Comparison of ENCODE assay signal across 24 cellular contexts in the genomic region with DNA sequence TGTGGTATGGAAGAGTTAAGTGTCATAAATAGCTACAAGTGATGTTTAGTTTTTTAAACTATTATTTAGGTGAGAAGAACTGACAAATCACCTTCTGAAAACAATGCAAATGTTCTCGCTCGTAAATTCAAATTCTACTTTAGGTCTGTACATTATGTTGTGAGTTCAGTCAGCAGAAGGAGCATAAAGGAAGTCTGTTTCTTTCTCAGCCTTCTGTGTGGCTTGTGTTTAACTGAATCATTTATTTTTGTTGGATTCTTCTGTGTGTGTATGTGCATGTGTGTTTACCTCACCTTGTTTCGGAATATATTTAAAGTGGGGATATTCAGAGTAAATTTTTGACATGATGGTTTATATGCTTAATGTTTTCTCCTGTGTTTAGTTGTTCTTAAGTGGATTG.
"Had no signal": no experiment of that assay in that cellular context is flagged by ENCODE, and none has a peak within 500 bp of the region (broad histone marks: within the 10 kb centered on the region; RNA-seq: fewer than 3 reads in every experiment).

No MANE protein-coding gene starts in this region.

- H3K9me3 ChIP-seq: breast epithelium, esophagus squamous epithelium, ovary, prostate gland, tibial artery, upper lobe of right lung had no signal

- H3K27ac ChIP-seq: breast epithelium, epithelial cell of prostate, esophagus squamous epithelium, ovary, prostate gland, skin epidermis, tibial artery, upper lobe of right lung had no signal

- H3K36me3 ChIP-seq: breast epithelium, ovary, prostate gland, tibial artery, upper lobe of right lung had no signal

- DNase-seq: activated CD4-positive, alpha-beta T cell treated with anti-CD3 and anti-CD28 coated beads for 1 hour; activated CD4-positive, alpha-beta T cell treated with anti-CD3 and anti-CD28 coated beads, Interleukin-2, amount 10 ng/mL, durations not matched to agents 7 days and 5 days; activated CD8-positive, alpha-beta memory T cell treated with anti-CD3 and anti-CD28 coated beads, Interleukin-2, amount 10 ng/mL, durations not matched to agents 7 days and 5 days; activated CD8-positive, alpha-beta T cell treated with anti-CD3 and anti-CD28 coated beads, Interleukin-2, amount 10 ng/mL, durations not matched to agents 7 days and 5 days; activated naive CD8-positive, alpha-beta T cell treated with anti-CD3 and anti-CD28 coated beads, Interleukin-2, amount 50 U/mL, for 24 hours; activated T-cell treated with anti-CD3 and anti-CD28 coated beads, Interleukin-2, amount 50 U/mL, for 48 hours; amygdala; dermis blood vessel endothelial cell; effector CD8-positive, alpha-beta T cell; esophagus squamous epithelium; foreskin melanocyte; islet precursor cell; left ventricle myocardium superior; ovary; retina; stimulated activated CD4-positive, alpha-beta T cell treated with anti-CD3 and anti-CD28 coated beads, Interleukin-4, amount 100 ng/mL, for 24 hours; stimulated activated naive CD8-positive, alpha-beta T cell treated with anti-CD3 and anti-CD28 coated beads, Interleukin-15, amount 100 ng/mL, for 72 hours; T-helper 2 cell; tibial artery; upper lobe of right lung had no signal

- H3K4me3 ChIP-seq: breast epithelium, esophagus squamous epithelium, ovary, prostate gland, skin epidermis, tibial artery, upper lobe of right lung had no signal
